8 cellular contexts compared by ENCODE assay signal in the genomic region with DNA sequence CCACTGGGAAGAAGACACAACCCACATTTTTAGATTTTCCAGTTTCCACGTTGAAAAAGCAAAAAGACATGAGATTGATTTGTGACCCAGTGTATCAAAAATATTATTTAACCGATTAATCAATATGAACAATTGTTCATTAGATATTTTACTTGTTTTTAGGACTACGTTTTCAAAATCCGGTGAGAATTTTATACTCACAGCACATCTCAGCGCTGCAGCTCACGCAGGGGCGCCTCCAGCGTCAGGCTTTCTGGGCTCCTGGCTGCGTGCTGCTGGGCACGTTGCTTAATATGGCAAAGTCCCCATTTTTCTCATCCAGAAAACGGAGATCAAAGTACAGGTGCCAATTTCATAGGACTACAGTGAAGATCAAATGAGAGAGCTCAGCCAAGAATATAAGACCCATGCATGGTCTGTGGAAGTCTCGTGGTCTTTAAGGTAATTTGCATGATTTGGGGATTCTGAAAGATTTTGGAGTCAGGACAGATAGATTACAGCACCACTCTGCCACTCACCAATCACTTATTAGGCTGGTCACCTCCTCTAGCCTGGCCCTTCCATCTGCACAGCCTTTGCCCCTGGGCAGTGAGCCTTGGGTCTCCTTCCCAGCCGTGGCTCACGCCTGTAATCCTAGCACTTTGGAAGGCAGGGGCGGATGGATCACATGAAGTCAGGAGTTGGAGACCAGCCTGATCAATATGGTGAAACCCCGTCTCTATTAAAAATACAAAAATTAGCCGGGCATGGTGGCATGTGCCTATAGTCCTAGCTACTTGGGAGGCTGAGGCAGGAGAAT. TPM values are rescaled to one million over a fixed set of nuclear protein-coding genes. Genes with fewer than 3 reads are reported as not detected.
DNase-seq lines count a peak whose midpoint lies in the region; ATAC-seq and TF ChIP-seq lines count a peak whose summit lies in the region.

No MANE protein-coding gene starts in this region.

- WGBS in smooth muscle cell (ENCODE audit: low lambda C conversion rate) = 33% methylated on average over 17 of the region's 17 CpGs

- H3K27me3 ChIP-seq in BLaER1 (peaks cover 9% of the 10 kb centered on the region; the same call in 1 of the 2 replicates), KMS-11 (ENCODE audit: insufficient read depth, low read depth) (no peaks in the 10 kb centered on the region), smooth muscle cell (ENCODE audit: low read depth) (no peaks in the 10 kb centered on the region)

- peak overlapping the region; percentile 44 for H2AFZ ChIP-seq in KMS-11 (ENCODE audit: low read depth)
- H2AFZ ChIP-seq in smooth muscle cell (ENCODE audit: low read depth) = peak overlapping the region; percentile 88

- H3K9me3 ChIP-seq in BLaER1 (no peaks in the 10 kb centered on the region; the same call in 1 of the 2 replicates), iPS-18c (ENCODE audit: control insufficient read depth, insufficient read depth, low read length) (peaks cover 3% of the 10 kb centered on the region), smooth muscle cell (replicated peaks; ENCODE audit: low read depth) (no peaks in the 10 kb centered on the region)

- ATAC-seq in HG03432 (IDR thresholded peaks at IDR 0.05; ENCODE audit: unreplicated experiment) (no peak), HG03457 (IDR thresholded peaks at IDR 0.05; ENCODE audit: unreplicated experiment) (no peak)

- H3K9ac ChIP-seq in BLaER1 (no peak overlapping the region), KMS-11 (no peak overlapping the region; the same call in 1 of the 2 replicates), smooth muscle cell (ENCODE audit: low read depth) (peak overlapping the region; percentile 56)

- H3K36me3 ChIP-seq in BLaER1 (no peaks in the 10 kb centered on the region; the same call in 1 of the 2 replicates), KMS-11 (ENCODE audit: insufficient read depth) (no peaks in the 10 kb centered on the region), smooth muscle cell (ENCODE audit: low read depth) (no peaks in the 10 kb centered on the region)

- H3F3A ChIP-seq in smooth muscle cell (ENCODE audit: low read depth) = no peaks in the 10 kb centered on the region

- DNase-seq in amniotic epithelial cell (ENCODE audit: low read depth) (peak; percentile 22), smooth muscle cell (lab: John Stamatoyannopoulos, UW; ENCODE audit: unreplicated experiment) (no peak), NCI-H2029 treated with DMSO at 0.1 percent for 48 hours (lab: John Stamatoyannopoulos, UW) (no peak)

- TF ChIP-seq CTCF in KMS-11 (conservative IDR thresholded peaks at IDR 0.05; ENCODE audit: low read depth, low read length) = no peak
- no peak for TF ChIP-seq CTCF in smooth muscle cell (IDR thresholded peaks at IDR 0.05; ENCODE audit: borderline replicate concordance, insufficient read depth, poor library complexity, severe bottlenecking)

- H3K4me2 ChIP-seq in BLaER1 (no peak overlapping the region), KMS-11 (no peak overlapping the region), smooth muscle cell (peak overlapping the region; percentile 86)

- no peaks in the 10 kb centered on the region for H4K20me1 ChIP-seq in BLaER1
- H4K20me1 ChIP-seq in KMS-11 (ENCODE audit: insufficient read depth) = no peaks in the 10 kb centered on the region
- no peaks in the 10 kb centered on the region for H4K20me1 ChIP-seq in smooth muscle cell (ENCODE audit: low read depth)

- H3K27ac ChIP-seq in BLaER1 = no peak overlapping the region
- no peak overlapping the region for H3K27ac ChIP-seq in KMS-11
- H3K27ac ChIP-seq in smooth muscle cell (ENCODE audit: low read depth) = peak overlapping the region; percentile 73

- H3K4me1 ChIP-seq in BLaER1 = peaks cover 23% of the 10 kb centered on the region
- H3K4me1 ChIP-seq in KMS-11 (ENCODE audit: low read depth, poor library complexity, severe bottlenecking) = no peaks in the 10 kb centered on the region
- H3K4me1 ChIP-seq in smooth muscle cell (ENCODE audit: low read depth) = peaks cover 8% of the 10 kb centered on the region

- H3K4me3 ChIP-seq in BLaER1 (0 out of 2 replicates have a peak overlapping the region, but pooled peaks have one; percentile 6), KMS-11 (IDR thresholded peaks at IDR 0.05; ENCODE audit: insufficient read depth, low read depth, low read length) (no peak overlapping the region), iPS-18c (ENCODE audit: insufficient read depth, low read depth, low read length) (peak overlapping the region; percentile 74), smooth muscle cell (peak overlapping the region; percentile 76)

- no peaks in the 10 kb centered on the region for H3K79me2 ChIP-seq in KMS-11 (ENCODE audit: insufficient read depth, low read depth)
- no peaks in the 10 kb centered on the region for H3K79me2 ChIP-seq in smooth muscle cell (ENCODE audit: low read depth)

RNA-seq across cellular contexts. Expression of a gene that starts 36.2 kb away (rescaled TPM):
- 4.4 and 13.9 TPM in 2 replicates for total RNA-seq in smooth muscle cell
- polyA plus RNA-seq in smooth muscle cell = 10.1 and 10.2 TPM in 2 replicates

RNA-seq across cellular contexts. Expression of a gene that starts 49.4 kb away (rescaled TPM):
- total RNA-seq in smooth muscle cell = 36.4 and 59.3 TPM in 2 replicates
- 74.9 and 75.0 TPM in 2 replicates for polyA plus RNA-seq in smooth muscle cell
